Comparison of ENCODE assay signal across 8 cellular contexts in genomic region chr1:16248603-16249534, GRCh38. TPM values are rescaled to one million over a fixed set of nuclear protein-coding genes. Genes with fewer than 3 reads are reported as not detected.
DNase-seq lines count a peak whose midpoint lies in the region; ATAC-seq and TF ChIP-seq lines count a peak whose summit lies in the region.

No MANE protein-coding gene starts in this region.

- H3K4me3 ChIP-seq in spleen, result no peak overlapping the region

- TF ChIP-seq POLR2A in spleen (IDR thresholded peaks at IDR 0.05), result no peak

- peaks cover 52% of the 10 kb centered on the region for H3K36me3 Mint-ChIP-seq in CD4-positive, alpha-beta T cell (ENCODE audit: low read depth)

- no peak overlapping the region for H3K27ac ChIP-seq in CD4-positive, alpha-beta T cell (ENCODE audit: low read depth, low read length)
- H3K27ac ChIP-seq in angular gyrus (ENCODE audit: low read depth, low read length), result peak overlapping the region; percentile 60
- peak overlapping the region in 7 of 8 donors; percentile 8 to 67 (median 44) for H3K27ac ChIP-seq in spleen

- CTCF ChIA-PET in CD4-positive, alpha-beta T cell (lab: Charles Lee), result interaction anchor here (0.9 to 2.0 kb wide), 3 partner anchors 13 to 170 kb away, joined by 3 to 5 read pairs (median 4); no protein-coding TSS in a partner anchor

- H3K27ac Mint-ChIP-seq in CD4-positive, alpha-beta T cell, result peak overlapping the region; percentile 78

- DNase-seq in CD4-positive, alpha-beta T cell, result no peak
- DNase-seq in NCI-H2227 (lab: John Stamatoyannopoulos, UW; ENCODE audit: unreplicated experiment) (peak; percentile 87), hepatic stellate cell (ENCODE audit: low spot score) (peak; percentile 36), spleen (no peak)
- no peak for DNase-seq in stimulated activated CD4-positive, alpha-beta T cell treated with anti-CD3 and anti-CD28 coated beads, Interleukin-2, amount 100 ng/mL, for 48 hours

- WGBS in spleen, 5 donors, result 27 to 48% (median 40%) methylated on average over 7 of the region's 7 CpGs

- H3K4me1 Mint-ChIP-seq in CD4-positive, alpha-beta T cell (ENCODE audit: low read depth), result peaks cover 27% of the 10 kb centered on the region

- POLR2A ChIA-PET in CD4-positive, alpha-beta T cell (lab: Charles Lee), result interaction anchor here (1.1 kb wide), 1 partner anchor 12 kb away, joined by 3 read pairs; the partner anchor contains the start of gene CPLANE2

- H3K4me3 Mint-ChIP-seq in CD4-positive, alpha-beta T cell, result no peak overlapping the region

- H3K27me3 Mint-ChIP-seq in CD4-positive, alpha-beta T cell, result no peaks in the 10 kb centered on the region

- intact Hi-C loops in CD4-positive, alpha-beta T cell (cut with DNase I, micrococcal nuclease), result no loop called here
- intact Hi-C loops in spleen (cut with DNase I; ENCODE audit: low total_unique reads), result loop anchor here (10.0 kb wide), 1 partner anchor 106 kb away; the partner anchor contains the start of gene FBXO42

- H3K36me3 ChIP-seq in spleen, result peaks cover 0 to 76% (median 33%) of the 10 kb centered on the region in 6 donors

- no peaks in the 10 kb centered on the region for H3K9me3 Mint-ChIP-seq in CD4-positive, alpha-beta T cell

- no peaks in the 10 kb centered on the region for H3K27me3 ChIP-seq in CD4-positive, alpha-beta T cell (ENCODE audit: control insufficient read depth, insufficient read depth, low read length)
- no peaks in the 10 kb centered on the region for H3K27me3 ChIP-seq in spleen (replicated peaks in 1 of 7)

- no peak for TF ChIP-seq CTCF in CD4-positive, alpha-beta T cell (IDR thresholded peaks at IDR 0.05)
- no peak for TF ChIP-seq CTCF in spleen (IDR thresholded peaks at IDR 0.05 in 8 of 11, conservative IDR thresholded peaks at IDR 0.05 in 3 of 11)

- peaks cover 14 to 47% (median 25%) of the 10 kb centered on the region in 6 donors for H3K4me1 ChIP-seq in spleen

- no peaks in the 10 kb centered on the region for H3K9me3 ChIP-seq in CD4-positive, alpha-beta T cell (ENCODE audit: control insufficient read depth, low read length)
- H3K9me3 ChIP-seq in spleen, result no peaks in the 10 kb centered on the region

- no peak for ATAC-seq in CD4-positive, alpha-beta T cell (ENCODE audit: poor library complexity)
- peak; percentile 51 for ATAC-seq in GM21786 (IDR thresholded peaks at IDR 0.05; ENCODE audit: unreplicated experiment)
- no peak for ATAC-seq in HG02623 (IDR thresholded peaks at IDR 0.05; ENCODE audit: unreplicated experiment)

RNA-seq across cellular contexts. Expression of gene CPLANE2, which starts 11.9 kb away (rescaled TPM):
- 1 to 10 TPM; 5.3 to 8.4 TPM for total RNA-seq in CD4-positive, alpha-beta T cell
- total RNA-seq in spleen, result 1 to 10 TPM; 4.0 to 7.6 (median 5.3) TPM
- 1 to 10 TPM; 2.1 to 6.1 (median 2.2) TPM for polyA plus RNA-seq in spleen

RNA-seq across cellular contexts. Expression of gene ARHGEF19, which starts 36.4 kb away (rescaled TPM):
- 1 to 10 TPM; 3.8 to 5.8 TPM for total RNA-seq in CD4-positive, alpha-beta T cell
- 10 to 100 TPM in 1 of 7 donors, 1 to 10 TPM in 6; 3.5 to 12.9 (median 8.0) TPM for total RNA-seq in spleen
- polyA plus RNA-seq in spleen, result 1 to 10 TPM; 4.8 to 7.7 (median 6.4) TPM

Comparison
In these comparisons a context has a peak if more than half of its experiments do, and no peak if none do; other contexts are left out.
1. DNase-seq: peak in NCI-H2227 (single experiment) and hepatic stellate cell (single experiment); none in CD4-positive, alpha-beta T cell (0 of 10), spleen (single experiment) and stimulated activated CD4-positive, alpha-beta T cell treated with anti-CD3 and anti-CD28 coated beads, Interleukin-2, amount 100 ng/mL, for 48 hours (0 of 2).